ENCODE assay signal across 8 cellular contexts in genomic region chr21:35400233-35400939, GRCh38.
A peak's percentile ranks its signal among the peaks of the same experiment; 100 is the strongest.
DNase-seq lines count a peak whose midpoint lies in the region; ATAC-seq and TF ChIP-seq lines count a peak whose summit lies in the region.

No MANE protein-coding gene starts in this region.

- H3K27me3 ChIP-seq in liver (ENCODE audit: control insufficient read depth in 4 of 4, insufficient read depth in 4 of 4, low read length in 3 of 4) (peaks cover 0 to 2% (median 0%) of the 10 kb centered on the region in 4 donors), tibial artery (no peaks in the 10 kb centered on the region)

- H3K36me3 ChIP-seq in liver (ENCODE audit: control insufficient read depth in 4 of 4, insufficient read depth in 3 of 4, low read depth in 1 of 4, low read length in 3 of 4) (no peaks in the 10 kb centered on the region), tibial artery (no peaks in the 10 kb centered on the region)

- intact Hi-C loops in tibial artery (cut with DNase I; ENCODE audit: low total_unique reads): no loop called here

- no peak overlapping the region for H3K9ac ChIP-seq in liver (ENCODE audit: low read depth in 1 of 2, low read length in 2 of 2)

- TF ChIP-seq CTCF in AG09319 (IDR thresholded peaks at IDR 0.05; ENCODE audit: low read depth, low read length): peak; percentile 35
- peak; percentile 57 for TF ChIP-seq CTCF in liver (IDR thresholded peaks at IDR 0.05; ENCODE audit: low read depth, low read length, missing input control)
- peak; percentile 26 to 31 for TF ChIP-seq CTCF in tibial artery (IDR thresholded peaks at IDR 0.05)

- 44% methylated on average over 8 of the region's 8 CpGs for WGBS in liver

- peak; percentile 59 for ATAC-seq in GM18868 (IDR thresholded peaks at IDR 0.05; ENCODE audit: unreplicated experiment)

- peak; percentile 91 to 94 for TF ChIP-seq RAD21 in liver (IDR thresholded peaks at IDR 0.05)

- H3K4me3 ChIP-seq in liver (ENCODE audit: low read depth in 1 of 3, low read length in 3 of 3) (no peak overlapping the region), tibial artery (no peak overlapping the region)

- H3K27ac ChIP-seq in liver (ENCODE audit: low read depth in 1 of 2, low read length in 2 of 2) (no peak overlapping the region), tibial artery (no peak overlapping the region)

- no peaks in the 10 kb centered on the region for H3K9me3 ChIP-seq in liver (ENCODE audit: control insufficient read depth in 4 of 4, low read length in 3 of 4)
- H3K9me3 ChIP-seq in tibial artery: no peaks in the 10 kb centered on the region

- H3K4me1 ChIP-seq in liver (ENCODE audit: control insufficient read depth in 4 of 4, insufficient read depth in 4 of 4, low read length in 3 of 4) (no peaks in the 10 kb centered on the region), tibial artery (no peaks in the 10 kb centered on the region)

- peak; percentile 30 for DNase-seq in AG09319 (ENCODE audit: extremely low read depth, low read depth)
- peak; percentile 81 for DNase-seq in NCI-H1694 (lab: John Stamatoyannopoulos, UW)
- peak in 3 of 5 donors; percentile 7 to 70 (median 29) for DNase-seq in T-helper 1 cell
- peak; percentile 52 for DNase-seq in cerebellar cortex (ENCODE audit: low spot score)
- DNase-seq in tibial artery: no peak
- DNase-seq in NCI-H446 treated with DMSO at 0.1 percent for 48 hours (lab: John Stamatoyannopoulos, UW): no peak

TF ChIP-seq in liver, 16 proteins besides CTCF, POLR2A, EP300 and RAD21:
- TF ChIP-seq HNF4G (IDR thresholded peaks at IDR 0.05) (no peak), HNF4A (conservative IDR thresholded peaks at IDR 0.05) (peak in 1 of 2 donors; percentile 11), REST (IDR thresholded peaks at IDR 0.05) (no peak), YY1 (IDR thresholded peaks at IDR 0.05) (peak; percentile 20), SP1 (IDR thresholded peaks at IDR 0.05) (no peak), RXRA (IDR thresholded peaks at IDR 0.05) (peak in 1 of 2 donors; percentile 14)
TF ChIP-seq in liver: peak in this region for 3.

Comparison
In these comparisons a context has a peak if more than half of its experiments do, and no peak if none do; other contexts are left out.
1. DNase-seq: peak in AG09319 (single experiment), NCI-H1694 (single experiment), T-helper 1 cell (3 of 5) and cerebellar cortex (single experiment); none in tibial artery (0 of 2) and NCI-H446 treated with DMSO at 0.1 percent for 48 hours (single experiment).
2. Peak in every context shown above with its lines, with median percentiles within 50 percentile points of each other: CTCF ChIP-seq.